In the genomic region with DNA sequence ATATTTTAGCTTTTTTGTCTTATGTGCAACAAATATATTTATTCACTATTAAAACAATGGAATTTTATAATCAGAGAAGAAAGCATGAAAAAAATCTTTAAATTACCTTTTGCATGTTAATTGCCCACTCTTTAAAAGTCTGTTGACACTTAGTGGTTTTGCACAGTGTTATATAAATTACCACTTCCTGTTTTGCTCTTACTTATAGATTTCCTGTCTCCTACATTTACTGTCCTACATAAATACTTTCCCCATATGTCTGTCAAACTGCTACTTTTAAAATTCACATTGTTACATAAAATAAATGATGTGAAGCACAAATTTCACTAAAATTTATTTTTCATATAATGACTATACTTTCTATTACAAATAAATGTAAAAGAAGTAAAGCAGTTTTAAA, we compare ENCODE assay signal across 11 cellular contexts.
A peak's percentile ranks its signal among the peaks of the same experiment; 100 is the strongest.
DNase-seq lines count a peak whose midpoint lies in the region; ATAC-seq and TF ChIP-seq lines count a peak whose summit lies in the region.
"Had no signal": no experiment of that assay in that cellular context is flagged by ENCODE, and none has a peak within 500 bp of the region (broad histone marks: within the 10 kb centered on the region; RNA-seq: fewer than 3 reads in every experiment).

No MANE protein-coding gene starts in this region.

- H3K27me3 ChIP-seq in SJCRH30: no peaks in the 10 kb centered on the region

- no peaks in the 10 kb centered on the region for H3K9me3 ChIP-seq in SJCRH30 (replicated peaks)

- no peak for TF ChIP-seq CTCF in GM12865 (IDR thresholded peaks at IDR 0.05; ENCODE audit: insufficient read depth, low read depth, low read length, missing control alignments)

- ATAC-seq in GM21390 (IDR thresholded peaks at IDR 0.05; ENCODE audit: unreplicated experiment) (peak; percentile 72), HG03175 (IDR thresholded peaks at IDR 0.05; ENCODE audit: unreplicated experiment) (peak; percentile 77)

- H3K27ac ChIP-seq in SJCRH30: no peak overlapping the region
- H3K27ac ChIP-seq: C4-2B had no signal

- peak; percentile 9 for DNase-seq in GM12865 (ENCODE audit: low read depth)
- peak; percentile 51 for DNase-seq in OCI-M1 (lab: John Stamatoyannopoulos, UW)
- no peak for DNase-seq in activated effector memory CD4-positive, alpha-beta T cell treated with anti-CD3 and anti-CD28 coated beads, Interleukin-2, amount 50 U/mL, for 16 hours
- DNase-seq in SJCRH30: no peak
- DNase-seq in putamen (ENCODE audit: low spot score): no peak
- no peak for DNase-seq in SHP77 (lab: John Stamatoyannopoulos, UW)
- DNase-seq: effector CD8-positive, alpha-beta T cell; nucleus accumbens had no signal

- no peak overlapping the region for H3K4me3 ChIP-seq in GM12865 (ENCODE audit: low read depth, low read length)
- no peak overlapping the region for H3K4me3 ChIP-seq in SJCRH30

- no peaks in the 10 kb centered on the region; the same call in 1 of the 2 replicates for H3K36me3 ChIP-seq in SJCRH30

- H3K4me1 ChIP-seq in SJCRH30: peaks cover 20% of the 10 kb centered on the region

Comparison
In these comparisons a context has a peak if more than half of its experiments do, and no peak if none do; other contexts are left out.
1. DNase-seq: peak in GM12865 (single experiment) and OCI-M1 (single experiment); none in activated effector memory CD4-positive, alpha-beta T cell treated with anti-CD3 and anti-CD28 coated beads, Interleukin-2, amount 50 U/mL, for 16 hours (single experiment), SJCRH30 (0 of 2), putamen (single experiment) and SHP77 (0 of 2).